In the genomic region with DNA sequence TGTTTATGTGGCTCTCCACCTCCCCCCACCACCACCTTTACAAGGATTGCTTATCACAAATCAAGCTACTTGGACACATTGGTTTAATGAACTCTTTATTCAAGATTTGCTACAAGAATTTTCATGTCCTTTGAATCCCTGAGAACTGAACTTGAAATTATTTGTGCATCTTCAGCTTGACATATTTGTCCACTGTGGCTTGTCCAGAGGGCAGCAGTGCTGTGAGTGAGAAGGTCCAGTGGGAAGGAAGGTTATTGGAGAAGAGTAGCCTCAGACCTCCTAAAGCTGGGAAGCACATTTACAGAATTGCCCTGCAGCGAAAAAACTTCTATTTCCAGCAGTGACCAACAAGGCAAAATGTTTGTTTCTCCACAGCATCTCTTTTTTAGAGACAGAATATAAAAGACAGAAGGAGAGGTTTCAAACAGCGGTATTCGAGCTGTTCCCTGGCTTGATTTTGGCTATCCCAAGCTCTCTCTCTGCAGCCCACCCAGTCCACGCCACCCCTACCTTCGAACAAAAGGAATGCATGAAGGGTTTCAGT, we compare ENCODE assay signal across 1 cellular context.
TF ChIP-seq lines count a peak whose summit lies in the region.

No MANE protein-coding gene starts in this region.

TF ChIP-seq in endothelial cell of umbilical vein, 7 proteins besides CTCF, POLR2A, EP300 and RAD21:
- TF ChIP-seq FOS (IDR thresholded peaks at IDR 0.05; ENCODE audit: borderline replicate concordance, insufficient read depth, low read length) (no peak), JUN (IDR thresholded peaks at IDR 0.05; ENCODE audit: borderline replicate concordance, insufficient read depth, insufficient read length, low read depth) (no peak), GATA2 (IDR thresholded peaks at IDR 0.05; ENCODE audit: insufficient read depth, insufficient read length, low read depth, low read length) (no peak), EZH2 (IDR thresholded peaks at IDR 0.05; ENCODE audit: borderline replicate concordance, low read depth, low read length, severe bottlenecking) (no peak), MYC (IDR thresholded peaks at IDR 0.05; ENCODE audit: low read depth, low read length) (no peak), POLR2AphosphoS5 (IDR thresholded peaks at IDR 0.05; ENCODE audit: insufficient read depth, low read depth, low read length) (no peak)
- TF ChIP-seq, protein P1, sequence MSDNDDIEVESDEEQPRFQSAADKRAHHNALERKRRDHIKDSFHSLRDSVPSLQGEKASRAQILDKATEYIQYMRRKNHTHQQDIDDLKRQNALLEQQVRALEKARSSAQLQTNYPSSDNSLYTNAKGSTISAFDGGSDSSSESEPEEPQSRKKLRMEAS (IDR thresholded peaks at IDR 0.05; ENCODE audit: insufficient read depth, insufficient read length) = no peak
TF ChIP-seq in endothelial cell of umbilical vein: peak in this region for 0.
